In the genomic region with DNA sequence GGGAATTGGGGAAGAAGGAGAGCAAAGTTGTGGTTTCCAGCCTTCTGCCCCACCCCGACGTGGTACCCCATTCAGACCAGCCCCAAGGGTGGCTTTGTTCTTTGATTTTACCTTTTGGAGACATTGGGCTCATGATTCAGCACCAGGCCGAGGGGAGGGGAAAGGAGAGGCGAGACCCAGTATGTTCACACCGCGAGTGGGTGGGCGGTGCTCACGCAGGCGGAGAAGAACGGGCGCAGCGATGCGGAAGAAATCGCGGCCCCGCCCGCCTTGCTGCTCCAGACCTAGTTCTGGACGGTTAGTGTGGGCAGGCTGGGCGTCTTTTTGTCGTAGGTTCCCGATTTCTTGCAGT, we compare ENCODE assay signal across 8 cellular contexts. TPM values are rescaled to one million over a fixed set of nuclear protein-coding genes. Genes with fewer than 3 reads are reported as not detected.
DNase-seq lines count a peak whose midpoint lies in the region; ATAC-seq, FAIRE-seq and TF ChIP-seq lines count a peak whose summit lies in the region.

No MANE protein-coding gene starts in this region.

- no peaks in the 10 kb centered on the region for H3K27me3 ChIP-seq in bronchial epithelial cell (ENCODE audit: control insufficient read depth, insufficient read depth, low read length)

- no peak for FAIRE-seq in bronchial epithelial cell (lab: Jason Lieb, UNC)

- TF ChIP-seq CTCF in GM12865 (IDR thresholded peaks at IDR 0.05; ENCODE audit: insufficient read depth, low read depth, low read length, missing control alignments) = no peak
- TF ChIP-seq CTCF in bronchial epithelial cell (IDR thresholded peaks at IDR 0.05; ENCODE audit: insufficient read depth, low read length, severe bottlenecking) = no peak

- H3K9me3 Mint-ChIP-seq in immature natural killer cell = no peaks in the 10 kb centered on the region

- DNase-seq in GM12865 (ENCODE audit: low read depth) (peak; percentile 5), NCI-H146 treated with DMSO at 0.1 percent for 48 hours (lab: John Stamatoyannopoulos, UW; ENCODE audit: unreplicated experiment) (peak; percentile 61), UCSD-AML1 (lab: John Stamatoyannopoulos, UW; ENCODE audit: unreplicated experiment) (peak; percentile 11), bronchial epithelial cell (ENCODE audit: low read depth) (peak; percentile 61), immature natural killer cell (peak; percentile 15 to 37 (median 23)), SKM-1 treated with dmso at 0.1 percent for 144 hours (lab: John Stamatoyannopoulos, UW; ENCODE audit: unreplicated experiment) (no peak)

- H3K27me3 Mint-ChIP-seq in immature natural killer cell (ENCODE audit: low read depth in 3 of 3) = peaks cover 5 to 29% (median 18%) of the 10 kb centered on the region in 3 donors

- peak overlapping the region; percentile 44 for H3K4me3 ChIP-seq in GM12865 (ENCODE audit: low read depth, low read length)
- peak overlapping the region; percentile 77 for H3K4me3 ChIP-seq in bronchial epithelial cell (ENCODE audit: low read depth, low read length)
- peak overlapping the region; percentile 44 to 78 (median 73) for H3K4me3 ChIP-seq in skin epidermis

- H3K27ac Mint-ChIP-seq in immature natural killer cell = peak overlapping the region in 1 of 6 donors; percentile 13

- H3K4me3 Mint-ChIP-seq in immature natural killer cell = peak overlapping the region; percentile 81 to 86 (median 84)

- no peak for ATAC-seq in GM21737 (IDR thresholded peaks at IDR 0.05; ENCODE audit: unreplicated experiment)

- H3K27ac ChIP-seq in skin epidermis = peak overlapping the region; percentile 32 to 90 (median 85)

- H3K4me1 Mint-ChIP-seq in immature natural killer cell = peaks cover 16 to 26% of the 10 kb centered on the region in 2 donors

- H3K36me3 ChIP-seq in bronchial epithelial cell (ENCODE audit: control insufficient read depth, insufficient read depth, low read length) = no peaks in the 10 kb centered on the region

- H3K36me3 Mint-ChIP-seq in immature natural killer cell = no peaks in the 10 kb centered on the region

RNA-seq across cellular contexts. Expression of gene ATL1, which starts 1.0 kb away (rescaled TPM):
- 0.79 and 1.9 TPM in 2 replicates for total RNA-seq in bronchial epithelial cell
- polyA plus RNA-seq in immature natural killer cell = 1 to 10 TPM in 2 of 3 donors, not detected in 1; 1.4 to 3.6 TPM

RNA-seq across cellular contexts. Expression of gene MAP4K5, which starts 28.5 kb away (rescaled TPM):
- 27.4 and 28.4 TPM in 2 replicates for total RNA-seq in bronchial epithelial cell
- polyA plus RNA-seq in immature natural killer cell = 10 to 100 TPM; 17.4 to 46.0 (median 19.0) TPM
